In the genomic region with DNA sequence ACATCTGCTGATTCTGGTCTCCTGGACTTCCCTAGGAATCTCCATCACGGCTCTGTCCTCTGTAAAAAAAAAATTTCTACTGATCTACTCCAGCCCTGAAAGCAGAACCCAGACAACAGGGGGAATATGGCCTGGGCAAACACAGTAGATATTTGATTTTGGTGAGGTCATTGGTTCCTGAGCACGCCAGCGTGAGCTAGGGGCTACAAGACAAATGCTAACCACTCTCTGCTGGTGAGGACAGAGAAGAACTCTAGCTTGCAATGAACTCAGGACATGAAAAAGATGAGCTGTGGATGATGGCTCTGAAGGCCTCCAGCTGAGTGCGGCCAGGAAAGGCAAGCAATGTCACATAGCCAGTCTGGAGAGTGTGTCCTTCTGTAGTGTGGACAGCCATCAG, we compare ENCODE assay signal across 11 cellular contexts. TPM values are rescaled to one million over a fixed set of nuclear protein-coding genes. Genes with fewer than 3 reads are reported as not detected.
"Had no signal": no experiment of that assay in that cellular context is flagged by ENCODE, and none has a peak within 500 bp of the region (broad histone marks: within the 10 kb centered on the region; RNA-seq: fewer than 3 reads in every experiment).

No MANE protein-coding gene starts in this region.

- H3K9me3 ChIP-seq: HAP-1 had no signal

- H3K36me3 ChIP-seq: HAP-1 had no signal

- DNase-seq: GM23248, GOT3, H7, HFFc6, KBM-7 had no signal

- H3K27ac ChIP-seq: GM23248, HL-60 had no signal

- H3K9ac ChIP-seq: GM23248 had no signal

- ATAC-seq: HCT116 had no signal

- H3K4me3 ChIP-seq: GM23248, HAP-1 had no signal

- H3K4me1 ChIP-seq: HAP-1 had no signal

- H2AFZ ChIP-seq: GM23248 had no signal

RNA-seq across cellular contexts. Expression of a gene that starts 17.2 kb away (rescaled TPM):
- total RNA-seq: GM23248, H4, H7, HT1080 had no signal
- polyA plus RNA-seq: GM23248, IgD-negative memory B cell had no signal

RNA-seq across cellular contexts. Expression of a gene that starts 18.2 kb away (rescaled TPM):
- total RNA-seq: GM23248, H4, H7, HFFc6, HT1080 had no signal
- polyA plus RNA-seq: GM23248, IgD-negative memory B cell had no signal
